ENCODE assay signal across 1 cellular context in the genomic region with DNA sequence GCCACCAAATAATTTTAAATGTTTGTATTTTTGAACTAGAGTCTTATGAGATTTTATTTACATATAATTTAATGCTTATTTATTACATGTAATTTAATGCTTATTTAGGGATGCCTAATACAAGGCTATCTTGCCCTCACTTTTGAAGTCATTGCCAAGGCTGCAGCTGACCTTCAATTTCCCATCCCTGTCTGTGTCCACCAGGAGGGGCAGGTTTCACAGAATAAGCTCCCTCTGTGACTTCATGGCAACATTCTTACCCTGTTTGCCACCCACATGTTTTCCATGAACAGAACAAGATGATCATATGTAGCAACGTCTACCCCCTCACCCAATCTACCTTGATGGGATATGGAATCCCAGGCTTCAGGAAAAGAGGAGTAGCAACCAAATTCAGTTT.
TF ChIP-seq lines count a peak whose summit lies in the region.

No MANE protein-coding gene starts in this region.

TF ChIP-seq in H1, 55 proteins besides CTCF, POLR2A, EP300 and RAD21 (continued from another document):
- TF ChIP-seq PHF8 (conservative IDR thresholded peaks at IDR 0.05; ENCODE audit: low read depth, low read length) = no peak
- no peak for TF ChIP-seq CBX8 (IDR thresholded peaks at IDR 0.05; ENCODE audit: borderline replicate concordance, low read depth, low read length)
